ENCODE assay signal across 1 cellular context in genomic region chr14:89458713-89459112, GRCh38.
A peak's percentile ranks its signal among the peaks of the same experiment; 100 is the strongest.
TF ChIP-seq lines count a peak whose summit lies in the region.

No MANE protein-coding gene starts in this region.

TF ChIP-seq in HepG2, 621 proteins besides CTCF, POLR2A, EP300 and RAD21 (continued from another document):
- TF ChIP-seq SALL1 (CRISPR knock-in tag; IDR thresholded peaks at IDR 0.05) (peak; percentile 61), NCOA2 (CRISPR knock-in tag; IDR thresholded peaks at IDR 0.05) (peak; percentile 53; the same call in 1 of the 2 replicates), MAX (IDR thresholded peaks at IDR 0.05) (0 out of 2 replicates have a peak, but pooled peaks have one; percentile 26), ZNF431 (CRISPR knock-in tag; IDR thresholded peaks at IDR 0.05; ENCODE audit: borderline replicate concordance, low read depth) (no peak)
TF ChIP-seq in HepG2: peak in this region for 61.
